ENCODE assay signal across 10 cellular contexts in genomic region chr19:1256646-1257474, GRCh38. TPM values are rescaled to one million over a fixed set of nuclear protein-coding genes. Genes with fewer than 3 reads are reported as not detected.
A peak's percentile ranks its signal among the peaks of the same experiment; 100 is the strongest.
DNase-seq lines count a peak whose midpoint lies in the region; ATAC-seq, FAIRE-seq and TF ChIP-seq lines count a peak whose summit lies in the region.
"Had no signal": no experiment of that assay in that cellular context is flagged by ENCODE, and none has a peak within 500 bp of the region (broad histone marks: within the 10 kb centered on the region; RNA-seq: fewer than 3 reads in every experiment).

No MANE protein-coding gene starts in this region.

- peak; percentile 50 for TF ChIP-seq POLR2A in K562 (conservative IDR thresholded peaks at IDR 0.05)

- peak overlapping the region in 1 of 2 experiments; percentile 67; a peak in 1 of 4 replicates for H3K9ac ChIP-seq in K562 (ENCODE audit: insufficient read depth in 1 of 2, low read depth in 2 of 2, low read length in 2 of 2)

- no peaks in the 10 kb centered on the region for H3K9me1 ChIP-seq in K562 (ENCODE audit: control insufficient read depth, insufficient read depth, low read length)

- H3K4me3 Mint-ChIP-seq in naive thymus-derived CD8-positive, alpha-beta T cell: peak overlapping the region in 6 of 10 donors; percentile 18 to 97 (median 60)

- CTCF ChIA-PET in K562 (lab: Yijun Ruan, JAX; ENCODE audit: low intra/inter-chr PET ratio): no interaction called here

- no peak for TF ChIP-seq RAD21 in K562 (CRISPR knock-in tag; conservative IDR thresholded peaks at IDR 0.05 in 1 of 2, IDR thresholded peaks at IDR 0.05 in 1 of 2)

- TF ChIP-seq CTCF in heart right ventricle (IDR thresholded peaks at IDR 0.05) (no peak), K562 (IDR thresholded peaks at IDR 0.05 in 2 of 3, conservative IDR thresholded peaks at IDR 0.05 in 1 of 3; ENCODE audit: insufficient read depth in 2 of 3, low read depth in 1 of 3, low read length in 3 of 3) (no peak), upper lobe of right lung (IDR thresholded peaks at IDR 0.05) (no peak), foreskin keratinocyte (conservative IDR thresholded peaks at IDR 0.05) (no peak)

- peak overlapping the region in 8 of 10 donors; percentile 13 to 96 (median 87) for H3K27ac Mint-ChIP-seq in naive thymus-derived CD8-positive, alpha-beta T cell

- in situ Hi-C loops in K562 (cut with MboI): no loop called here

- no peaks in the 10 kb centered on the region for H3K9me3 Mint-ChIP-seq in naive thymus-derived CD8-positive, alpha-beta T cell

- H3K27ac ChIP-seq in heart right ventricle (peak overlapping the region in 9 of 10 donors; percentile 29 to 100 (median 99)), right cardiac atrium (ENCODE audit: low read length) (no peak overlapping the region), K562 (ENCODE audit: extremely low read depth, low read depth, low read length) (peak overlapping the region; percentile 43; the same call in 2 of the 3 replicates), upper lobe of right lung (peak overlapping the region; percentile 95), foreskin keratinocyte (no peak overlapping the region)

- H3K27me3 ChIP-seq in heart right ventricle (no peaks in the 10 kb centered on the region), right cardiac atrium (ENCODE audit: control insufficient read depth, insufficient read depth) (no peaks in the 10 kb centered on the region), K562 (ENCODE audit: control insufficient read depth in 2 of 2, insufficient read depth in 2 of 2, low read length in 2 of 2) (no peaks in the 10 kb centered on the region), upper lobe of right lung (no peaks in the 10 kb centered on the region), foreskin keratinocyte (no peaks in the 10 kb centered on the region)

- H2AFZ ChIP-seq in K562 (ENCODE audit: low read depth, low read length): no peak overlapping the region

- no peak for FAIRE-seq in K562 (lab: Jason Lieb, UNC)
- FAIRE-seq: GM18507 had no signal

- H3K4me1 Mint-ChIP-seq in naive thymus-derived CD8-positive, alpha-beta T cell: peaks cover 23 to 65% (median 58%) of the 10 kb centered on the region in 4 donors

- DNase-seq in heart right ventricle (no peak), right cardiac atrium (no peak), K562 (ENCODE audit: extremely low read depth in 1 of 4, low spot score in 3 of 4) (no peak), upper lobe of right lung (no peak), foreskin keratinocyte (no peak), epidermal melanocyte (ENCODE audit: insufficient read length, low spot score) (no peak), GM03348 (ENCODE audit: low spot score) (no peak)
- no peak for DNase-seq in naive thymus-derived CD8-positive, alpha-beta T cell

- intact Hi-C loops in heart right ventricle (cut with DNase I): no loop called here
- intact Hi-C loops in right cardiac atrium (cut with DNase I): no loop called here
- intact Hi-C loops in K562 (cut with micrococcal nuclease): no loop called here
- intact Hi-C loops in upper lobe of right lung (cut with DNase I): no loop called here

- peaks cover 51 to 97% (median 93%) of the 10 kb centered on the region in 9 donors for H3K4me1 ChIP-seq in heart right ventricle
- H3K4me1 ChIP-seq in right cardiac atrium (ENCODE audit: control insufficient read depth, insufficient read depth, low read length): peaks cover 16% of the 10 kb centered on the region
- peaks cover 55 to 100% of the 10 kb centered on the region in 2 experiments for H3K4me1 ChIP-seq in K562 (replicated peaks in 1 of 2; ENCODE audit: control insufficient read depth in 2 of 2, insufficient read depth in 2 of 2, low read length in 2 of 2)
- H3K4me1 ChIP-seq in upper lobe of right lung: peaks cover 73% of the 10 kb centered on the region
- H3K4me1 ChIP-seq in foreskin keratinocyte: peaks cover 11% of the 10 kb centered on the region

- POLR2A ChIA-PET in K562 (lab: Yijun Ruan, JAX): interaction anchor here (0.7 to 7.8 kb wide), 5 partner anchors 10 to 51 kb away, joined by 3 to 88 read pairs (median 4); partner anchors contain the start of gene CIRBP
- POLR2A ChIA-PET in naive thymus-derived CD8-positive, alpha-beta T cell (lab: Charles Lee): interaction anchor here (1.7 to 13.6 kb wide), 3 partner anchors 7 to 18 kb away, joined by 6 to 480 read pairs (median 30); partner anchors contain the start of genes CIRBP and FAM174C

- 0 out of 2 replicates have a peak, but pooled peaks cover 7% of the 10 kb centered on the region for H4K20me1 ChIP-seq in K562 (replicated peaks; ENCODE audit: control insufficient read depth, insufficient read depth, low read length)

- TF ChIP-seq EP300 in K562 (IDR thresholded peaks at IDR 0.05; ENCODE audit: low read length): no peak

- no peak overlapping the region for H3K4me2 ChIP-seq in K562 (ENCODE audit: insufficient read depth, low read length)

- H3K36me3 ChIP-seq in heart right ventricle: peaks cover 15 to 63% (median 50%) of the 10 kb centered on the region in 9 donors
- H3K36me3 ChIP-seq in K562 (ENCODE audit: control insufficient read depth, insufficient read depth, low read length): peaks cover 59% of the 10 kb centered on the region; the same call in 2 of the 3 replicates
- peaks cover 48% of the 10 kb centered on the region for H3K36me3 ChIP-seq in upper lobe of right lung

- peaks cover 60% of the 10 kb centered on the region for H3K79me2 ChIP-seq in K562 (ENCODE audit: control insufficient read depth, insufficient read depth, low read length)

- BruUV-seq in K562 (replicated peaks; lab: Mats Ljungman, UMichigan): no TSS peak

- WGBS in heart right ventricle, 2 donors: 76 to 84% methylated on average over 46 of the region's 46 CpGs
- WGBS in right cardiac atrium: 79% methylated on average over 46 of the region's 46 CpGs
- 92% methylated on average over 19 of the region's 46 CpGs for WGBS in K562 (ENCODE audit: insufficient coverage, low coverage, missing lambda C conversion rate)

- peaks cover 0 to 2% (median 0%) of the 10 kb centered on the region in 5 donors for H3K27me3 Mint-ChIP-seq in naive thymus-derived CD8-positive, alpha-beta T cell

- H3K36me3 Mint-ChIP-seq in naive thymus-derived CD8-positive, alpha-beta T cell: peaks cover 0 to 32% (median 7%) of the 10 kb centered on the region in 3 donors

- H3K4me3 ChIP-seq in heart right ventricle (no peak overlapping the region), right cardiac atrium (ENCODE audit: low read length) (no peak overlapping the region), K562 (no peak overlapping the region), upper lobe of right lung (no peak overlapping the region)

- ATAC-seq in heart right ventricle (no peak), right cardiac atrium (no peak), K562 (no peak), upper lobe of right lung (no peak), foreskin keratinocyte (no peak)
- no peak for ATAC-seq in naive thymus-derived CD8-positive, alpha-beta T cell
- ATAC-seq: left lobe of liver had no signal

- H3K9me3 ChIP-seq in heart right ventricle: no peaks in the 10 kb centered on the region
- H3K9me3 ChIP-seq in right cardiac atrium (ENCODE audit: control insufficient read depth, low read length): no peaks in the 10 kb centered on the region
- no peaks in the 10 kb centered on the region for H3K9me3 ChIP-seq in K562 (replicated peaks; ENCODE audit: control insufficient read depth, insufficient read depth, low read depth, low read length)
- H3K9me3 ChIP-seq in upper lobe of right lung: no peaks in the 10 kb centered on the region

RNA-seq across cellular contexts. Expression of gene MIDN, which starts 8.5 kb away (rescaled TPM):
- 100 to 1,000 TPM in 2 of 10 donors, 10 to 100 TPM in 8; 45.9 to 236 (median 68.5) TPM for total RNA-seq in heart right ventricle
- polyA plus RNA-seq in heart right ventricle: 10 to 100 TPM; 22.7 to 48.6 TPM
- total RNA-seq in right cardiac atrium: 100 to 1,000 TPM in 1 of 4 donors, 10 to 100 TPM in 3; 50.2 to 123 (median 62.4) TPM
- 45.6 TPM for polyA plus RNA-seq in right cardiac atrium
- 30.7 and 106 TPM in 2 replicates for total RNA-seq in K562 (2011; cell fraction: chromatin; rRNA removed; ENCODE audit: low replicate concordance)
- total RNA-seq in K562 (2011; cell fraction: nucleolus; rRNA removed): 81.7 and 90.7 TPM in 2 replicates
- 55.1 and 88.1 TPM in 2 replicates for total RNA-seq in K562 (2011; cell fraction: nucleoplasm; rRNA removed)
- 13.5 and 20.8 TPM in 2 replicates for total RNA-seq in K562 (2014; rRNA removed)
- 3.9 and 4.8 TPM in 2 replicates for total RNA-seq in K562 (2014; rRNA removed; fragmentation: Illumina TruSeq; extraction: Trizol)
- total RNA-seq in K562 (2015; rRNA removed; fragmentation: Illumina TruSeq; extraction: Trizol): 10.1 and 11.0 TPM in 2 replicates
- 120 and 121 TPM in 2 replicates for total RNA-seq in K562 (2021)
- 7.0 and 10.2 TPM in 2 replicates for polyA plus RNA-seq in K562 (2011; rRNA removed)
- 14.0 and 26.8 TPM in 2 replicates for polyA plus RNA-seq in K562 (2011; cell fraction: cytosol; rRNA removed)
- 44.8 and 87.0 TPM in 2 replicates for polyA plus RNA-seq in K562 (2011; cell fraction: nucleus; rRNA removed)
- polyA plus RNA-seq in K562 (2012): 29.5 and 39.8 TPM in 2 replicates
- 20.5 and 38.3 TPM in 2 replicates for polyA plus RNA-seq in K562 (2014; fragmentation: Illumina TruSeq; extraction: Trizol)
- 1 to 10 TPM in 1 of 2 experiments, under 1 TPM in 1; 0.17 to 1.5 TPM for polyA plus RNA-seq in K562 (2014; fragmentation: Nextera tagmentation; extraction: Ambion mirVana)
- polyA plus RNA-seq in K562 (2014; rRNA removed): 41.3 and 44.6 TPM in 2 replicates
- polyA minus RNA-seq in K562 (2011; rRNA and poly(A)+ RNA removed): 2.7 and 3.0 TPM in 2 replicates
- polyA minus RNA-seq in K562 (2011; cell fraction: cytosol; rRNA and poly(A)+ RNA removed): 29.9 and 43.2 TPM in 2 replicates
- polyA minus RNA-seq in K562 (2011; cell fraction: nucleus; rRNA and poly(A)+ RNA removed): 28.0 and 34.2 TPM in 2 replicates
- 10 to 100 TPM; 31.2 to 35.4 TPM for total RNA-seq in naive thymus-derived CD8-positive, alpha-beta T cell
- polyA plus RNA-seq in naive thymus-derived CD8-positive, alpha-beta T cell: 1 to 10 TPM; 1.1 to 8.2 (median 6.6) TPM
- 135 TPM for total RNA-seq in upper lobe of right lung
- 21.3 and 24.4 TPM in 2 replicates for total RNA-seq in foreskin keratinocyte
- polyA plus RNA-seq in foreskin keratinocyte: 16.6 and 17.7 TPM in 2 replicates

RNA-seq across cellular contexts. Expression of gene CIRBP, which starts 12.3 kb away (rescaled TPM):
- total RNA-seq in heart right ventricle (100 to 1,000 TPM; 227 to 356 (median 280) TPM), right cardiac atrium (100 to 1,000 TPM; 288 to 417 (median 333) TPM), K562 (2014; rRNA removed) (168 and 249 TPM in 2 replicates), K562 (2014; rRNA removed; fragmentation: Illumina TruSeq; extraction: Trizol) (189 and 200 TPM in 2 replicates), K562 (2015; rRNA removed; fragmentation: Illumina TruSeq; extraction: Trizol) (176 and 206 TPM in 2 replicates), K562 (2021) (181 and 222 TPM in 2 replicates), upper lobe of right lung (322 TPM), foreskin keratinocyte (95.4 and 99.9 TPM in 2 replicates)
- polyA plus RNA-seq in heart right ventricle (100 to 1,000 TPM; 180 to 344 TPM), right cardiac atrium (370 TPM), K562 (2011; rRNA removed) (124 and 166 TPM in 2 replicates), K562 (2014; fragmentation: Illumina TruSeq; extraction: Trizol) (222 and 345 TPM in 2 replicates), K562 (2014; fragmentation: Nextera tagmentation; extraction: Ambion mirVana) (10 to 100 TPM; 20.5 to 21.4 TPM), K562 (2014; rRNA removed) (306 and 327 TPM in 2 replicates), foreskin keratinocyte (128 and 129 TPM in 2 replicates)
- 283 and 504 TPM in 2 replicates for total RNA-seq in K562 (2011; cell fraction: chromatin; rRNA removed; ENCODE audit: low replicate concordance)
- 457 and 483 TPM in 2 replicates for total RNA-seq in K562 (2011; cell fraction: nucleolus; rRNA removed)
- 431 and 450 TPM in 2 replicates for total RNA-seq in K562 (2011; cell fraction: nucleoplasm; rRNA removed)
- 92.3 and 201 TPM in 2 replicates for polyA plus RNA-seq in K562 (2011; cell fraction: cytosol; rRNA removed)
- polyA plus RNA-seq in K562 (2011; cell fraction: nucleus; rRNA removed): 882 and 1,025 TPM in 2 replicates
- 288 and 291 TPM in 2 replicates for polyA plus RNA-seq in K562 (2012)
- polyA minus RNA-seq in K562 (2011; rRNA and poly(A)+ RNA removed): 46.9 and 50.4 TPM in 2 replicates
- polyA minus RNA-seq in K562 (2011; cell fraction: cytosol; rRNA and poly(A)+ RNA removed): 50.4 and 50.8 TPM in 2 replicates
- 117 and 135 TPM in 2 replicates for polyA minus RNA-seq in K562 (2011; cell fraction: nucleus; rRNA and poly(A)+ RNA removed)
- 100 to 1,000 TPM; 565 to 579 TPM for total RNA-seq in naive thymus-derived CD8-positive, alpha-beta T cell
- polyA plus RNA-seq in naive thymus-derived CD8-positive, alpha-beta T cell: 100 to 1,000 TPM; 204 to 273 (median 262) TPM

RNA-seq across cellular contexts. Expression of gene ATP5F1D, which starts 15.3 kb away (rescaled TPM):
- total RNA-seq in heart right ventricle (100 to 1,000 TPM; 491 to 770 (median 553) TPM), right cardiac atrium (100 to 1,000 TPM; 490 to 706 (median 622) TPM), K562 (2014; rRNA removed) (135 and 145 TPM in 2 replicates), K562 (2014; rRNA removed; fragmentation: Illumina TruSeq; extraction: Trizol) (3.9 and 4.6 TPM in 2 replicates), K562 (2015; rRNA removed; fragmentation: Illumina TruSeq; extraction: Trizol) (65.2 and 73.0 TPM in 2 replicates), K562 (2021) (409 and 434 TPM in 2 replicates), upper lobe of right lung (126 TPM), foreskin keratinocyte (133 and 135 TPM in 2 replicates)
- polyA plus RNA-seq in heart right ventricle (1,000 to 10,000 TPM in 1 of 2 donors, 100 to 1,000 TPM in 1; 821 to 2,879 TPM), right cardiac atrium (660 TPM), K562 (2011; rRNA removed) (36.8 and 58.7 TPM in 2 replicates), K562 (2014; fragmentation: Illumina TruSeq; extraction: Trizol) (18.7 and 106 TPM in 2 replicates), K562 (2014; fragmentation: Nextera tagmentation; extraction: Ambion mirVana) (10 to 100 TPM in 1 of 2 experiments, 1 to 10 TPM in 1; 9.7 to 23.3 TPM), K562 (2014; rRNA removed) (233 and 236 TPM in 2 replicates), foreskin keratinocyte (244 and 259 TPM in 2 replicates)
- 42.1 and 110 TPM in 2 replicates for total RNA-seq in K562 (2011; cell fraction: chromatin; rRNA removed; ENCODE audit: low replicate concordance)
- total RNA-seq in K562 (2011; cell fraction: nucleolus; rRNA removed): 116 and 129 TPM in 2 replicates
- total RNA-seq in K562 (2011; cell fraction: nucleoplasm; rRNA removed): 74.0 and 85.6 TPM in 2 replicates
- polyA plus RNA-seq in K562 (2011; cell fraction: cytosol; rRNA removed): 119 and 471 TPM in 2 replicates
- polyA plus RNA-seq in K562 (2011; cell fraction: nucleus; rRNA removed): 90.5 and 137 TPM in 2 replicates
- polyA plus RNA-seq in K562 (2012): 278 and 318 TPM in 2 replicates
- 16.5 and 29.9 TPM in 2 replicates for polyA minus RNA-seq in K562 (2011; rRNA and poly(A)+ RNA removed)
- polyA minus RNA-seq in K562 (2011; cell fraction: cytosol; rRNA and poly(A)+ RNA removed): 115 and 175 TPM in 2 replicates
- 28.8 and 35.8 TPM in 2 replicates for polyA minus RNA-seq in K562 (2011; cell fraction: nucleus; rRNA and poly(A)+ RNA removed)
- 10 to 100 TPM; 83.9 to 89.0 TPM for total RNA-seq in naive thymus-derived CD8-positive, alpha-beta T cell
- polyA plus RNA-seq in naive thymus-derived CD8-positive, alpha-beta T cell: 100 to 1,000 TPM; 214 to 264 (median 262) TPM

RNA-seq across cellular contexts. Expression of gene FAM174C, which starts 18.5 kb away (rescaled TPM):
- total RNA-seq in heart right ventricle: 10 to 100 TPM in 7 of 10 donors, 1 to 10 TPM in 3; 8.2 to 19.0 (median 12.7) TPM
- 10 to 100 TPM; 40.2 to 70.2 TPM for polyA plus RNA-seq in heart right ventricle
- total RNA-seq in right cardiac atrium: 10 to 100 TPM; 15.9 to 18.1 (median 17.0) TPM
- 25.3 TPM for polyA plus RNA-seq in right cardiac atrium
- total RNA-seq in K562 (2011; cell fraction: chromatin; rRNA removed; ENCODE audit: low replicate concordance): 6.3 and 26.6 TPM in 2 replicates
- total RNA-seq in K562 (2011; cell fraction: nucleolus; rRNA removed): 40.9 and 47.0 TPM in 2 replicates
- 20.7 and 26.9 TPM in 2 replicates for total RNA-seq in K562 (2011; cell fraction: nucleoplasm; rRNA removed)
- total RNA-seq in K562 (2014; rRNA removed): 72.2 and 108 TPM in 2 replicates
- 1.3 and 2.8 TPM in 2 replicates for total RNA-seq in K562 (2014; rRNA removed; fragmentation: Illumina TruSeq; extraction: Trizol)
- 40.3 and 42.6 TPM in 2 replicates for total RNA-seq in K562 (2015; rRNA removed; fragmentation: Illumina TruSeq; extraction: Trizol)
- total RNA-seq in K562 (2021): 81.9 and 85.0 TPM in 2 replicates
- polyA plus RNA-seq in K562 (2011; rRNA removed): 20.3 and 30.4 TPM in 2 replicates
- 58.0 and 177 TPM in 2 replicates for polyA plus RNA-seq in K562 (2011; cell fraction: cytosol; rRNA removed)
- 28.1 and 53.8 TPM in 2 replicates for polyA plus RNA-seq in K562 (2011; cell fraction: nucleus; rRNA removed)
- 65.9 and 75.4 TPM in 2 replicates for polyA plus RNA-seq in K562 (2012)
- polyA plus RNA-seq in K562 (2014; fragmentation: Illumina TruSeq; extraction: Trizol): 11.7 and 56.4 TPM in 2 replicates
- polyA plus RNA-seq in K562 (2014; fragmentation: Nextera tagmentation; extraction: Ambion mirVana): 1 to 10 TPM in 1 of 2 experiments, under 1 TPM in 1; 0.66 to 2.7 TPM
- 89.6 and 119 TPM in 2 replicates for polyA plus RNA-seq in K562 (2014; rRNA removed)
- polyA minus RNA-seq in K562 (2011; rRNA and poly(A)+ RNA removed): 4.8 and 6.1 TPM in 2 replicates
- polyA minus RNA-seq in K562 (2011; cell fraction: cytosol; rRNA and poly(A)+ RNA removed): 19.6 and 23.7 TPM in 2 replicates
- 12.0 and 12.8 TPM in 2 replicates for polyA minus RNA-seq in K562 (2011; cell fraction: nucleus; rRNA and poly(A)+ RNA removed)
- total RNA-seq in naive thymus-derived CD8-positive, alpha-beta T cell: 10 to 100 TPM; 46.3 to 47.5 TPM
- 100 to 1,000 TPM in 1 of 3 donors, 10 to 100 TPM in 2; 66.7 to 104 (median 95.5) TPM for polyA plus RNA-seq in naive thymus-derived CD8-positive, alpha-beta T cell
- total RNA-seq in upper lobe of right lung: 41.4 TPM
- 48.1 and 50.9 TPM in 2 replicates for total RNA-seq in foreskin keratinocyte
- 79.6 and 91.6 TPM in 2 replicates for polyA plus RNA-seq in foreskin keratinocyte

RNA-seq across cellular contexts. Expression of gene CBARP, which starts 19.1 kb away (rescaled TPM):
- total RNA-seq in heart right ventricle: 1 to 10 TPM in 9 of 10 donors, under 1 TPM in 1; 0.96 to 2.2 (median 1.4) TPM
- polyA plus RNA-seq in heart right ventricle: 1 to 10 TPM in 1 of 2 donors, under 1 TPM in 1; 0.73 to 1.3 TPM
- total RNA-seq in right cardiac atrium: 1 to 10 TPM in 3 of 4 donors, under 1 TPM in 1; 0.89 to 2.2 (median 1.5) TPM
- 0.97 TPM for polyA plus RNA-seq in right cardiac atrium
- 2.8 and 13.5 TPM in 2 replicates for total RNA-seq in K562 (2011; cell fraction: chromatin; rRNA removed; ENCODE audit: low replicate concordance)
- 11.4 and 15.2 TPM in 2 replicates for total RNA-seq in K562 (2011; cell fraction: nucleolus; rRNA removed)
- total RNA-seq in K562 (2011; cell fraction: nucleoplasm; rRNA removed): 4.2 and 6.2 TPM in 2 replicates
- total RNA-seq in K562 (2014; rRNA removed): 3.7 and 3.8 TPM in 2 replicates
- total RNA-seq in K562 (2014; rRNA removed; fragmentation: Illumina TruSeq; extraction: Trizol): 0.18 TPM in 1 of 2 replicates, not detected in the other
- 1.3 and 1.4 TPM in 2 replicates for total RNA-seq in K562 (2015; rRNA removed; fragmentation: Illumina TruSeq; extraction: Trizol)
- total RNA-seq in K562 (2021): 6.6 and 8.9 TPM in 2 replicates
- polyA plus RNA-seq in K562 (2011; rRNA removed): 0.98 and 1.2 TPM in 2 replicates
- polyA plus RNA-seq in K562 (2011; cell fraction: cytosol; rRNA removed): 0.84 and 4.5 TPM in 2 replicates
- 8.2 and 25.4 TPM in 2 replicates for polyA plus RNA-seq in K562 (2011; cell fraction: nucleus; rRNA removed)
- 3.1 and 3.3 TPM in 2 replicates for polyA plus RNA-seq in K562 (2012)
- 0.25 and 2.3 TPM in 2 replicates for polyA plus RNA-seq in K562 (2014; fragmentation: Illumina TruSeq; extraction: Trizol)
- under 1 TPM in 1 of 2 experiments, not detected in 1; 0.03 TPM for polyA plus RNA-seq in K562 (2014; fragmentation: Nextera tagmentation; extraction: Ambion mirVana)
- polyA plus RNA-seq in K562 (2014; rRNA removed): 5.8 and 6.3 TPM in 2 replicates
- 0.11 and 0.15 TPM in 2 replicates for polyA minus RNA-seq in K562 (2011; rRNA and poly(A)+ RNA removed)
- polyA minus RNA-seq in K562 (2011; cell fraction: cytosol; rRNA and poly(A)+ RNA removed): 2.9 and 3.0 TPM in 2 replicates
- polyA minus RNA-seq in K562 (2011; cell fraction: nucleus; rRNA and poly(A)+ RNA removed): 3.0 and 3.8 TPM in 2 replicates
- not detected for total RNA-seq in naive thymus-derived CD8-positive, alpha-beta T cell
- not detected for polyA plus RNA-seq in naive thymus-derived CD8-positive, alpha-beta T cell
- 1.0 TPM for total RNA-seq in upper lobe of right lung
- 3.0 and 3.1 TPM in 2 replicates for total RNA-seq in foreskin keratinocyte
- 2.4 TPM in 2 replicates for polyA plus RNA-seq in foreskin keratinocyte

Comparison
In these comparisons a context has a peak if more than half of its experiments do, and no peak if none do; other contexts are left out.
1. H3K27ac ChIP-seq: peak in heart right ventricle (9 of 10), K562 (single experiment) and upper lobe of right lung (single experiment); none in right cardiac atrium (single experiment) and foreskin keratinocyte (single experiment).